ENCODE assay signal across 16 cellular contexts in the genomic region with DNA sequence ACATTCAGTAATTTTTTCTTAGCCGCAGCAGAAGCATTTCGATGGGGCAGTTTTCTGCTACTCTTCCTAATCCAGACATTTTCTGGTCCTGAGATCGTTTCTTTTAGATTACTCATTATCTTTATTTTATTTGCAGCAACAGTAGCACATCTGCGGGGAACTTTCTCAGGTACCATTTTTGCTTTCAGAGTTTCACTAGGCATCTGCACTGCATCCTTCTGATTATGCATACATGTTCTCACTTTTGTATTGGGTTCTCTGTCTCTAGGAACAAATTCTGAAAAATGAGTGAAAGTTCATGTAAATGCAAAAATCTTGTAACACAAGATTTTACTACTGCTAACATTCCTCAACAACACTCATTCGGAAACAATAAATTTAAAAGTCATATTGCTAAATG. TPM values are rescaled to one million over a fixed set of nuclear protein-coding genes. Genes with fewer than 3 reads are reported as not detected.
A peak's percentile ranks its signal among the peaks of the same experiment; 100 is the strongest.
DNase-seq lines count a peak whose midpoint lies in the region; ATAC-seq and TF ChIP-seq lines count a peak whose summit lies in the region.
"Had no signal": no experiment of that assay in that cellular context is flagged by ENCODE, and none has a peak within 500 bp of the region (broad histone marks: within the 10 kb centered on the region; RNA-seq: fewer than 3 reads in every experiment).

No MANE protein-coding gene starts in this region.

- intact Hi-C loops in natural killer cell (cut with micrococcal nuclease) (no loop called here), thyroid gland (cut with DNase I) (no loop called here), colonic mucosa (cut with DNase I) (no loop called here), upper lobe of right lung (cut with DNase I) (no loop called here)

- H3K36me3 Mint-ChIP-seq in natural killer cell (no peaks in the 10 kb centered on the region), IgD-negative memory B cell (no peaks in the 10 kb centered on the region)
- H3K36me3 Mint-ChIP-seq in natural killer cell treated with Interleukin-12 subunit alpha and Interleukin-12 subunit beta and Interleukin-15 and Interleukin-18, amount 100 ng/mL, for 72 hours, result peaks cover 4% of the 10 kb centered on the region

- DNase-seq in natural killer cell, result no peak
- no peak for DNase-seq in natural killer cell treated with Interleukin-12 subunit alpha and Interleukin-12 subunit beta and Interleukin-15 and Interleukin-18, amount 100 ng/mL, for 72 hours (ENCODE audit: low spot score)
- DNase-seq in epithelial cell of prostate (ENCODE audit: low read depth, low spot score), result no peak
- DNase-seq in thyroid gland, result no peak
- no peak for DNase-seq in colonic mucosa
- DNase-seq in upper lobe of right lung, result no peak
- DNase-seq: BE2C, EL, HCEC 1CT, NCI-H146, NCI-H2081 treated with DMSO at 0.1 percent for 48 hours, NCI-H524 treated with DMSO at 0.1 percent for 48 hours had no signal

- 81 to 82% methylated on average over 5 of the region's 5 CpGs for WGBS in thyroid gland, 2 donors

- peaks cover 19 to 36% of the 10 kb centered on the region in 2 donors for H3K4me1 Mint-ChIP-seq in natural killer cell
- peaks cover 23 to 33% of the 10 kb centered on the region in 2 donors for H3K4me1 Mint-ChIP-seq in natural killer cell treated with Interleukin-12 subunit alpha and Interleukin-12 subunit beta and Interleukin-15 and Interleukin-18, amount 100 ng/mL, for 72 hours (ENCODE audit: low read depth in 2 of 2)
- H3K4me1 Mint-ChIP-seq in IgD-negative memory B cell, result peaks cover 15 to 35% (median 32%) of the 10 kb centered on the region in 3 donors

- H3K9me3 Mint-ChIP-seq in natural killer cell, result no peaks in the 10 kb centered on the region
- H3K9me3 Mint-ChIP-seq in natural killer cell treated with Interleukin-12 subunit alpha and Interleukin-12 subunit beta and Interleukin-15 and Interleukin-18, amount 100 ng/mL, for 72 hours, result no peaks in the 10 kb centered on the region
- no peaks in the 10 kb centered on the region for H3K9me3 Mint-ChIP-seq in IgD-negative memory B cell

- no peaks in the 10 kb centered on the region for H3K36me3 ChIP-seq in thyroid gland
- H3K36me3 ChIP-seq in colonic mucosa, result no peaks in the 10 kb centered on the region
- H3K36me3 ChIP-seq in upper lobe of right lung, result no peaks in the 10 kb centered on the region
- H3K36me3 ChIP-seq: BE2C had no signal

- H3K27me3 Mint-ChIP-seq in natural killer cell (ENCODE audit: low read depth in 2 of 2) (no peaks in the 10 kb centered on the region), IgD-negative memory B cell (no peaks in the 10 kb centered on the region)
- H3K27me3 Mint-ChIP-seq in natural killer cell treated with Interleukin-12 subunit alpha and Interleukin-12 subunit beta and Interleukin-15 and Interleukin-18, amount 100 ng/mL, for 72 hours, result no peaks in the 10 kb centered on the region

- TF ChIP-seq CTCF in natural killer cell (IDR thresholded peaks at IDR 0.05), result no peak
- no peak for TF ChIP-seq CTCF in thyroid gland (IDR thresholded peaks at IDR 0.05)
- TF ChIP-seq CTCF in colonic mucosa (IDR thresholded peaks at IDR 0.05), result no peak
- no peak for TF ChIP-seq CTCF in upper lobe of right lung (IDR thresholded peaks at IDR 0.05)

- H3K9me3 ChIP-seq in thyroid gland, result no peaks in the 10 kb centered on the region
- H3K9me3 ChIP-seq in colonic mucosa, result no peaks in the 10 kb centered on the region
- no peaks in the 10 kb centered on the region for H3K9me3 ChIP-seq in upper lobe of right lung
- H3K9me3 ChIP-seq: BE2C, SJSA1 had no signal

- no peak overlapping the region for H3K9ac ChIP-seq in colonic mucosa (ENCODE audit: low read depth in 2 of 2, low read length in 2 of 2)

- TF ChIP-seq POLR2A in thyroid gland (IDR thresholded peaks at IDR 0.05), result no peak

- H3K4me1 ChIP-seq in thyroid gland (peaks cover 40 to 41% of the 10 kb centered on the region in 2 donors), colonic mucosa (peaks cover 2% of the 10 kb centered on the region), upper lobe of right lung (peaks cover 10% of the 10 kb centered on the region)
- H3K4me1 ChIP-seq: BE2C had no signal

- H3K27me3 ChIP-seq in thyroid gland (no peaks in the 10 kb centered on the region), colonic mucosa (no peaks in the 10 kb centered on the region), upper lobe of right lung (no peaks in the 10 kb centered on the region)
- H3K27me3 ChIP-seq: BE2C, SJSA1 had no signal

- ATAC-seq in natural killer cell (no peak), upper lobe of right lung (no peak), GM21381 (IDR thresholded peaks at IDR 0.05; ENCODE audit: unreplicated experiment) (no peak)
- no peak for ATAC-seq in natural killer cell treated with Interleukin-12 subunit alpha and Interleukin-12 subunit beta and Interleukin-15 and Interleukin-18, amount 100 ng/mL, for 72 hours

- peak overlapping the region; percentile 53 for H3K27ac ChIP-seq in epithelial cell of prostate
- H3K27ac ChIP-seq in thyroid gland, result peak overlapping the region in 2 of 3 donors; percentile 39 to 67
- no peak overlapping the region for H3K27ac ChIP-seq in colonic mucosa
- no peak overlapping the region for H3K27ac ChIP-seq in upper lobe of right lung
- H3K27ac ChIP-seq: RWPE1, SJSA1 had no signal

- H3K4me3 ChIP-seq in thyroid gland (replicated peaks in 1 of 3), result no peak overlapping the region
- no peak overlapping the region for H3K4me3 ChIP-seq in colonic mucosa
- H3K4me3 ChIP-seq in upper lobe of right lung, result no peak overlapping the region
- H3K4me3 ChIP-seq: SJSA1 had no signal

- H3K27ac Mint-ChIP-seq in natural killer cell (peak overlapping the region; percentile 17 to 39), IgD-negative memory B cell (peak overlapping the region; percentile 27 to 78 (median 29))
- peak overlapping the region in 1 of 2 donors; percentile 17 for H3K27ac Mint-ChIP-seq in natural killer cell treated with Interleukin-12 subunit alpha and Interleukin-12 subunit beta and Interleukin-15 and Interleukin-18, amount 100 ng/mL, for 72 hours

- peak overlapping the region; percentile 19 for H3K4me3 Mint-ChIP-seq in natural killer cell
- no peak overlapping the region for H3K4me3 Mint-ChIP-seq in natural killer cell treated with Interleukin-12 subunit alpha and Interleukin-12 subunit beta and Interleukin-15 and Interleukin-18, amount 100 ng/mL, for 72 hours
- H3K4me3 Mint-ChIP-seq in IgD-negative memory B cell, result peak overlapping the region in 2 of 4 donors; percentile 2 to 69

RNA-seq across cellular contexts. Expression of a gene that starts 3.9 kb away (rescaled TPM):
- total RNA-seq in natural killer cell (10 to 100 TPM; 11.3 to 12.1 (median 12.0) TPM), thyroid gland (10 to 100 TPM; 33.0 to 54.2 (median 42.6) TPM), colonic mucosa (10 to 100 TPM; 41.2 to 78.1 TPM), upper lobe of right lung (21.4 TPM)
- total RNA-seq in natural killer cell treated with Interleukin-12 subunit alpha and Interleukin-12 subunit beta and Interleukin-15 and Interleukin-18, amount 100 ng/mL, for 72 hours, result 10 to 100 TPM; 60.0 to 68.9 TPM
- polyA plus RNA-seq in IgD-negative memory B cell, result 39.4 TPM

Comparison
In these comparisons a context has a peak if more than half of its experiments do, and no peak if none do; other contexts are left out.
1. H3K27ac ChIP-seq: peak in epithelial cell of prostate (single experiment) and thyroid gland (2 of 3); none in colonic mucosa (single experiment) and upper lobe of right lung (single experiment).